26 cellular contexts compared by ENCODE assay signal in the genomic region with DNA sequence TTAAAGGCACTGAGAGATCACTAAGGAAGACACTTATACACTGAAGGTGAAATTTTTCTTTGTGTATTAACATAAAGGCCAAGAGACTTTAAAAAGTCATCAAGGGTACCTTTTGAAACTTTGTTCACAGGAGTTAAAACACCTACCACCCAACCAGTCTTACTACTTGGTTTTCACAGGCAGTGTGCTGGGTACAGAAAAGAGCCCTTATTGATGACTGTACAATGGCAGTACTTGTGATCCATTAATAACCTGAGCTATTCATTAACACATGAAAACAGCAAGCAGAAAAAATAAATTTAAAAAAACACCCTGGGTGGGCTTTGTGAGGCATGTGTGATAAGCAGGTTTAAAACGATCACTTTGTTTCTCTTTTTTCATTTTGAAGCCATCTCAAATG.
"Had no signal": no experiment of that assay in that cellular context is flagged by ENCODE, and none has a peak within 500 bp of the region (broad histone marks: within the 10 kb centered on the region; RNA-seq: fewer than 3 reads in every experiment).

No MANE protein-coding gene starts in this region.

- H3K36me3 ChIP-seq: breast epithelium had no signal

- H3K4me2 ChIP-seq: SK-N-SH had no signal

- DNase-seq: activated CD4-positive, alpha-beta memory T cell treated with anti-CD3 and anti-CD28 coated beads for 36 hours; activated CD4-positive, alpha-beta T cell treated with anti-CD3 and anti-CD28 coated beads, Interleukin-2, amount 10 ng/mL, durations not matched to agents 7 days and 5 days; activated CD4-positive, CD25-positive, alpha-beta regulatory T cell; activated CD8-positive, alpha-beta memory T cell treated with anti-CD3 and anti-CD28 coated beads for 24 hours; activated gamma-delta T cell treated with Interleukin-2 at 50 U/mL for 16 hours; activated naive CD4-positive, alpha-beta T cell treated with anti-CD3 and anti-CD28 coated beads, Interleukin-2, amount 50 U/mL, for 16 hours; activated naive CD8-positive, alpha-beta T cell treated with anti-CD3 and anti-CD28 coated beads, Interleukin-2, amount 10 ng/mL, durations not matched to agents 7 days and 5 days; activated T-cell treated with anti-CD3 and anti-CD28 coated beads for 4 hours; activated T-cell treated with anti-CD3 and anti-CD28 coated beads, Interleukin-2, amount 50 U/mL, for 48 hours; adrenal gland; anterior cingulate cortex; caudate nucleus; KG1; NCI-H1048; NCI-H146; NCI-H187 treated with DMSO at 0.1 percent for 48 hours; NCI-H2081 treated with DMSO at 0.1 percent for 48 hours; NCI-H446; NCI-H524 treated with DMSO at 0.1 percent for 48 hours; NCI-H748 treated with DMSO at 0.1 percent for 48 hours; SJCRH30; SK-N-SH; T-helper 1 cell had no signal

- ATAC-seq: activated T-helper 17 cell treated with anti-CD3 and anti-CD28 coated beads, Interleukin-2, amount 50 U/mL, for 72 hours had no signal

- H3K27me3 ChIP-seq: adrenal gland, breast epithelium, SJCRH30 had no signal

- H3K4me1 ChIP-seq: breast epithelium, SJCRH30 had no signal

- H3K9me3 ChIP-seq: adrenal gland, breast epithelium, SJCRH30, SK-N-SH had no signal

- H3K27ac ChIP-seq: adrenal gland, breast epithelium, SJCRH30, VCaP had no signal

- H3K4me3 ChIP-seq: adrenal gland, breast epithelium, SJCRH30 had no signal

- H3K9ac ChIP-seq: SK-N-SH had no signal
